9 cellular contexts compared by ENCODE assay signal in the genomic region with DNA sequence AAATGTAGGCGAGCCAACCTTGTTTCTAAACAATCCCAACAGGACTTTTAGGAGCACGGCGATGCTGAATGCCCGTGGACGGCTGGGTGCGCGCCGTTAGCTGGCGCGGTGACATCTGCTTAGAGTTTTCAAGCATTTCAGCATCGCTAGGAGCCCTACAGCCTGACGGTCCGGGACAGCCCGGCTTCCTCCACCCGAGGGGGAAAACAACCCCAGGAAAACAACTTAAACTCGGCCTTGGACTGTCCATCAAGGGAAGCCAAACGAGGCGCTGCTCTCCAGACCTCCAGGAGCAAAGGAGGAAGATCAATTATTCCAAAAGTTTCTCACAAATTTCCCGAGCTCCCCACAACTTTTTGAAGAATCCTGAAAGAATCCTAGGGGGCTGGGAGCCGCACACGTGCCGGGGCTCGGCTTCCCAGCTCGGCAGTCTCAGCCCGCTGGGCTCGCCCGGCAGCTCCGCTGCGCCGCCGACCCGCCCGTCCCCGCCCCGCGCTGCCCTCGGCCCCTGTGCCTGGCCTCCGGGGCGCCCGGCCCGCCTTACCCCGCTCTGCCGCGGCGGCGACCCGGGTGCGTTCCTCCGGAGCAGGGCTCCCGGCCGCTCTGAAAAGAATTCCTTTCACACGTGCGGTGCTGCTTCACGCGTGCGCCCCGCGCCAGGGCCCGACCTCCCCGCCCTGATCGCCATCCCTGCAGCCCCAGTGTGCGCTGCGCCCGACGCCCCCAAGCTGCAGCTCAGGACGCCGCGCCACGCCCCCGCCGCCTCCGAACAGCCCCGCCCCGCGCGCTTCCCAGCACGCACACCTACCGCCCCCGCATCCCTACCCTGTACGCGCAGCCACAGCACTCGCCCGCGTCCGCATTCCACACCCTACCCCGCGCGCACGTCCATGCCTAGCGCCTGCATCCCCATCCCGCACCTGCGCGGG. TPM values are rescaled to one million over a fixed set of nuclear protein-coding genes. Genes with fewer than 3 reads are reported as not detected.
DNase-seq lines count a peak whose midpoint lies in the region; ATAC-seq and FAIRE-seq lines count a peak whose summit lies in the region.
"Had no signal": no experiment of that assay in that cellular context is flagged by ENCODE, and none has a peak within 500 bp of the region (broad histone marks: within the 10 kb centered on the region; RNA-seq: fewer than 3 reads in every experiment).

A gene (minus strand): TSS at position 707 of the 929 bp plus-strand sequence. CDS start 17,764 bp downstream, outside the sequence.

- FAIRE-seq in small intestine (lab: Jason Lieb, UNC), result no peak

- peaks cover 9 to 35% of the 10 kb centered on the region in 2 donors for H3K27me3 ChIP-seq in small intestine (ENCODE audit: control insufficient read depth in 2 of 2, insufficient read depth in 2 of 2, low read length in 2 of 2)

- no peaks in the 10 kb centered on the region for H3K36me3 ChIP-seq in small intestine (ENCODE audit: control insufficient read depth in 2 of 2, insufficient read depth in 2 of 2, low read length in 2 of 2)

- intact Hi-C loops in left ventricle myocardium superior (cut with micrococcal nuclease), result no loop called here

- 0 to 1% (median 1%) methylated on average over 65 to 93 of the region's 93 CpGs for WGBS in small intestine, 3 donors

- no peak within 1 kb of the TSS for H3K27ac ChIP-seq in small intestine (ENCODE audit: low read depth in 1 of 2, low read length in 1 of 2)
- H3K27ac ChIP-seq: 22Rv1 had no signal

- ATAC-seq in HG02840 (IDR thresholded peaks at IDR 0.05; ENCODE audit: low FRiP score, unreplicated experiment), result peak; percentile 54
- peak; percentile 92 for ATAC-seq in left ventricle myocardium superior
- ATAC-seq in HG03135 (IDR thresholded peaks at IDR 0.05; ENCODE audit: unreplicated experiment), result no peak

- DNase-seq in DMS 273 (lab: John Stamatoyannopoulos, UW; ENCODE audit: unreplicated experiment) (peak; percentile 68), DMS 273 treated with DMSO at 0.1 percent for 48 hours (lab: John Stamatoyannopoulos, UW) (no peak), OCI-M1 (lab: John Stamatoyannopoulos, UW) (peak; percentile 27), left ventricle myocardium superior (peak; percentile 83), small intestine (no peak)
- DNase-seq in activated gamma-delta T cell treated with anti-CD3 and anti-CD28 coated beads, Interleukin-2, amount 50 U/mL, for 16 hours (ENCODE audit: low read depth), result peak; percentile 32

- peak within 1 kb of the TSS; percentile 15 to 60 for H3K4me3 ChIP-seq in small intestine (ENCODE audit: low read depth in 1 of 2, low read length in 2 of 2)

- H3K4me1 ChIP-seq in small intestine (ENCODE audit: control insufficient read depth in 2 of 2, insufficient read depth in 1 of 2, low read depth in 1 of 2, low read length in 1 of 2), result peaks cover 0 to 2% of the 10 kb centered on the region in 2 donors

- no peaks in the 10 kb centered on the region for H3K9me3 ChIP-seq in small intestine (ENCODE audit: control insufficient read depth, low read depth)

RNA-seq across cellular contexts. Expression of the gene that starts here (rescaled TPM):
- total RNA-seq in left ventricle myocardium superior, result 17.9 TPM
- polyA plus RNA-seq in small intestine, result under 1 TPM in 1 of 3 donors, not detected in 2; 0.01 TPM

Comparison
In these comparisons a context has a peak if more than half of its experiments do, and no peak if none do; other contexts are left out.
1. DNase-seq: peak in DMS 273 (single experiment), OCI-M1 (single experiment), activated gamma-delta T cell treated with anti-CD3 and anti-CD28 coated beads, Interleukin-2, amount 50 U/mL, for 16 hours (single experiment) and left ventricle myocardium superior (single experiment); none in DMS 273 treated with DMSO at 0.1 percent for 48 hours (single experiment) and small intestine (single experiment).